13 cellular contexts compared by ENCODE assay signal in genomic region chrX:116272328-116272727, GRCh38.
A peak's percentile ranks its signal among the peaks of the same experiment; 100 is the strongest.
DNase-seq lines count a peak whose midpoint lies in the region; ATAC-seq, FAIRE-seq and TF ChIP-seq lines count a peak whose summit lies in the region.
"Had no signal": no experiment of that assay in that cellular context is flagged by ENCODE, and none has a peak within 500 bp of the region (broad histone marks: within the 10 kb centered on the region; RNA-seq: fewer than 3 reads in every experiment).

No MANE protein-coding gene starts in this region.

- CTCF ChIA-PET in AG04449 (lab: Yijun Ruan, JAX) = no interaction called here

- H3K27ac ChIP-seq in brain microvascular endothelial cell (peak overlapping the region; percentile 92), pancreas (no peak overlapping the region)
- H3K27ac ChIP-seq: ascending aorta, heart left ventricle, upper lobe of left lung had no signal

- DNase-seq in AG04449 (ENCODE audit: low read depth, low spot score) (peak; percentile 7), HTR-8/SVneo (ENCODE audit: insufficient read length, low spot score) (peak; percentile 1), brain microvascular endothelial cell (peak; percentile 91), left colon (peak in 1 of 2 donors; percentile 25), pancreas (no peak), NCI-H1417 (lab: John Stamatoyannopoulos, UW) (no peak), NCI-H2029 treated with DMSO at 0.1 percent for 48 hours (lab: John Stamatoyannopoulos, UW) (no peak), DMS114 treated with DMSO at 0.1 percent for 48 hours (lab: John Stamatoyannopoulos, UW; ENCODE audit: unreplicated experiment) (no peak)
- DNase-seq: C1 segment of cervical spinal cord, heart left ventricle, NCI-H2081 treated with DMSO at 0.1 percent for 48 hours, upper lobe of left lung had no signal

- no peaks in the 10 kb centered on the region for H3K4me1 ChIP-seq in pancreas
- H3K4me1 ChIP-seq: ascending aorta, heart left ventricle, upper lobe of left lung had no signal

- ATAC-seq in left colon (peak; percentile 81), pancreas (no peak)
- ATAC-seq: heart left ventricle had no signal

- POLR2A ChIA-PET in AG04449 (lab: Yijun Ruan, JAX) = no interaction called here

- no peaks in the 10 kb centered on the region for H3K36me3 ChIP-seq in brain microvascular endothelial cell (replicated peaks)
- no peaks in the 10 kb centered on the region for H3K36me3 ChIP-seq in pancreas
- H3K36me3 ChIP-seq: ascending aorta, heart left ventricle, upper lobe of left lung had no signal

- intact Hi-C loops in left colon (cut with DNase I, micrococcal nuclease) (no loop called here), pancreas (cut with DNase I) (no loop called here)

- in situ Hi-C loops in brain microvascular endothelial cell (cut with HindIII; ENCODE audit: low pct_ligation_motif_present, low sequenced_read_pairs) = no loop called here

- H3K4me3 ChIP-seq in AG04449 (ENCODE audit: low read depth, low read length) = no peak overlapping the region
- H3K4me3 ChIP-seq in brain microvascular endothelial cell (ENCODE audit: low read depth, low read length) = no peak overlapping the region
- no peak overlapping the region for H3K4me3 ChIP-seq in pancreas
- H3K4me3 ChIP-seq: ascending aorta, heart left ventricle, upper lobe of left lung had no signal

- no peak for TF ChIP-seq CTCF in AG04449 (IDR thresholded peaks at IDR 0.05; ENCODE audit: insufficient read depth, low read length, missing control alignments)
- TF ChIP-seq CTCF in brain microvascular endothelial cell (IDR thresholded peaks at IDR 0.05; ENCODE audit: low read depth, low read length, missing control alignments) = no peak
- TF ChIP-seq CTCF in pancreas (IDR thresholded peaks at IDR 0.05) = no peak

- no peaks in the 10 kb centered on the region for H3K9me3 ChIP-seq in pancreas
- H3K9me3 ChIP-seq: ascending aorta, heart left ventricle, upper lobe of left lung had no signal

- H3K27me3 ChIP-seq in brain microvascular endothelial cell (replicated peaks) = no peaks in the 10 kb centered on the region
- H3K27me3 ChIP-seq in pancreas = peaks cover 0 to 3% (median 0%) of the 10 kb centered on the region in 4 donors
- H3K27me3 ChIP-seq: ascending aorta, upper lobe of left lung had no signal

- FAIRE-seq in HTR-8/SVneo (lab: Jason Lieb, UNC) (no peak), pancreas (lab: Jason Lieb, UNC) (no peak)

- WGBS in pancreas, 2 donors = 54 to 69% methylated on average over 3 of the region's 3 CpGs

Comparison
In these comparisons a context has a peak if more than half of its experiments do, and no peak if none do; other contexts are left out.
1. DNase-seq: peak in AG04449 (single experiment), HTR-8/SVneo (single experiment) and brain microvascular endothelial cell (single experiment); none in pancreas (0 of 6), NCI-H1417 (0 of 3), NCI-H2029 treated with DMSO at 0.1 percent for 48 hours (single experiment) and DMS114 treated with DMSO at 0.1 percent for 48 hours (single experiment).